ENCODE assay signal across 17 cellular contexts in the genomic region with DNA sequence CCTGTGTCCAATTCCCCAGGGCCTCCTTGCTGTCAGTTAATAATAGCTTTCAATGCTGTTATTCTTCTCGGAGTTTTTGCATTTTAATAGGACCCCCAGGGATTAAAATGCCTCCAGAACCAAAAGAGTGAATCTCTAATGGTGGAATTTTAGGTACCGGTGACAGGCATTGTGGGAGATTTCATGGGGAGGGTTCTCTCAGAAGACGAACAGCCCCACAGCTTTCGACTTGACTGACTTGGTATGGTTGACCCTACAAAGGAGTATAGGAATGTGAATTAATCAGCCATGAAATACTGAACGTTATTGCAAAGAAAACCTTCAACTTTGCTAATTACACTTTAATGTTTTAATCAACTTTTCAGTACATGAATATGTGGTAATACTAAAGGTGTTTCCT.
A peak's percentile ranks its signal among the peaks of the same experiment; 100 is the strongest.
DNase-seq lines count a peak whose midpoint lies in the region; ATAC-seq, FAIRE-seq and TF ChIP-seq lines count a peak whose summit lies in the region.
"Had no signal": no experiment of that assay in that cellular context is flagged by ENCODE, and none has a peak within 500 bp of the region (broad histone marks: within the 10 kb centered on the region; RNA-seq: fewer than 3 reads in every experiment).

No MANE protein-coding gene starts in this region.

- 36% methylated on average over 5 of the region's 5 CpGs; no CpG with 5 or more reads in 1 of the 2 experiments for WGBS in H1 (ENCODE audit: extremely low coverage in 1 of 2, insufficient coverage in 1 of 2, insufficient read length in 1 of 2, insufficient replicate concordance in 2 of 2, low coverage in 1 of 2, low lambda C conversion rate in 2 of 2, missing lambda C conversion rate in 1 of 2), 2 experiments
- WGBS in smooth muscle cell (ENCODE audit: low lambda C conversion rate): 52% methylated on average over 5 of the region's 5 CpGs

- no peak overlapping the region for H2BK12ac ChIP-seq in H1 (ENCODE audit: low read depth, low read length)

- H2BK20ac ChIP-seq in H1 (ENCODE audit: low read length): no peak overlapping the region

- in situ Hi-C loops in G401 (cut with HindIII; ENCODE audit: low sequenced_read_pairs): no loop called here

- H3K79me2 ChIP-seq in GM23338 (replicated peaks; ENCODE audit: insufficient read depth) (no peaks in the 10 kb centered on the region), H1 (ENCODE audit: control insufficient read depth in 1 of 2, insufficient read depth in 2 of 2, low read length in 2 of 2) (no peaks in the 10 kb centered on the region), smooth muscle cell (ENCODE audit: low read depth) (no peaks in the 10 kb centered on the region)

- H4K5ac ChIP-seq in H1 (ENCODE audit: insufficient read length, low read depth, low read length): no peak overlapping the region

- no peak overlapping the region for H2BK5ac ChIP-seq in H1 (ENCODE audit: low read depth, low read length)

- no peaks in the 10 kb centered on the region for H3K23me2 ChIP-seq in H1 (ENCODE audit: low read depth, low read length)

- H2BK15ac ChIP-seq in H1 (ENCODE audit: low read length): no peak overlapping the region

- H3K9me3 ChIP-seq in H1 (ENCODE audit: insufficient read depth in 2 of 2, low read depth in 1 of 2, low read length in 1 of 2) (no peaks in the 10 kb centered on the region), smooth muscle cell (replicated peaks; ENCODE audit: low read depth) (no peaks in the 10 kb centered on the region), upper lobe of right lung (no peaks in the 10 kb centered on the region)

- H2BK120ac ChIP-seq in H1 (replicated peaks; ENCODE audit: low read depth, low read length): no peak overlapping the region

- no peak overlapping the region for H2AK5ac ChIP-seq in H1 (ENCODE audit: low read depth, low read length)

- peaks cover 28% of the 10 kb centered on the region for H3K4me1 ChIP-seq in GM23338 (ENCODE audit: insufficient read depth)
- H3K4me1 ChIP-seq in H1 (replicated peaks in 1 of 4; ENCODE audit: control insufficient read depth in 3 of 4, insufficient read depth in 4 of 4, low read length in 3 of 4): peaks cover 3 to 14% (median 8%) of the 10 kb centered on the region in 4 experiments; a peak in 6 of 7 replicates
- no peaks in the 10 kb centered on the region for H3K4me1 ChIP-seq in smooth muscle cell (ENCODE audit: low read depth)
- H3K4me1 ChIP-seq in upper lobe of right lung: no peaks in the 10 kb centered on the region

- intact Hi-C loops in upper lobe of right lung (cut with DNase I): no loop called here

- TF ChIP-seq RAD21 in H1 (IDR thresholded peaks at IDR 0.05 in 1 of 2, conservative IDR thresholded peaks at IDR 0.05 in 1 of 2; ENCODE audit: low read depth in 2 of 2, low read length in 2 of 2): no peak

- no peaks in the 10 kb centered on the region for H3K9me2 ChIP-seq in GM23338 (ENCODE audit: insufficient read depth)

- H3K4me3 Mint-ChIP-seq in GM23338: no peak overlapping the region; the same call in 2 of the 3 replicates
- peak overlapping the region; percentile 1 for H3K4me3 Mint-ChIP-seq in nephron progenitor cell
- H3K4me3 Mint-ChIP-seq: CD14-positive monocyte; CD8-positive, alpha-beta T cell had no signal

- no peak overlapping the region for H3K4ac ChIP-seq in H1 (replicated peaks; ENCODE audit: insufficient read length, low read depth, low read length)

- H3K9ac ChIP-seq in H1 (replicated peaks in 1 of 4; ENCODE audit: extremely low read depth in 1 of 4, low read depth in 3 of 4, low read length in 3 of 4): no peak overlapping the region
- H3K9ac ChIP-seq in smooth muscle cell (ENCODE audit: low read depth): no peak overlapping the region

- no peak for TF ChIP-seq EP300 in H1 (IDR thresholded peaks at IDR 0.05; ENCODE audit: borderline replicate concordance in 1 of 2, low read depth in 2 of 2, low read length in 2 of 2)

- peak; percentile 66 for ATAC-seq in GM23338
- ATAC-seq in upper lobe of right lung: no peak
- ATAC-seq: CD8-positive, alpha-beta T cell; GM12878; HepG2 had no signal

- H3K79me1 ChIP-seq in H1 (ENCODE audit: low read depth, low read length): no peaks in the 10 kb centered on the region

- H3K9me3 Mint-ChIP-seq in GM23338: no peaks in the 10 kb centered on the region; the same call in 1 of the 3 replicates
- H3K9me3 Mint-ChIP-seq in nephron progenitor cell: peaks cover 5% of the 10 kb centered on the region
- H3K9me3 Mint-ChIP-seq: CD8-positive, alpha-beta T cell had no signal

- no peak overlapping the region for H3K27ac ChIP-seq in GM23338 (ENCODE audit: low read depth)
- H3K27ac ChIP-seq in H1 (ENCODE audit: low read depth, low read length): no peak overlapping the region
- H3K27ac ChIP-seq in smooth muscle cell (ENCODE audit: low read depth): no peak overlapping the region
- H3K27ac ChIP-seq in upper lobe of right lung: no peak overlapping the region

- H3K27me3 Mint-ChIP-seq in GM23338 (ENCODE audit: insufficient read depth, low read depth, poor library complexity) (peaks cover 2% of the 10 kb centered on the region), nephron progenitor cell (ENCODE audit: low read depth, poor library complexity) (no peaks in the 10 kb centered on the region)

- H3K27me3 ChIP-seq in GM23338 (ENCODE audit: insufficient read depth): no peaks in the 10 kb centered on the region
- no peaks in the 10 kb centered on the region for H3K27me3 ChIP-seq in H1 (replicated peaks in 1 of 4; ENCODE audit: control insufficient read depth in 3 of 4, extremely low read depth in 1 of 4, insufficient read depth in 3 of 4, low read length in 3 of 4)
- H3K27me3 ChIP-seq in smooth muscle cell (ENCODE audit: low read depth): no peaks in the 10 kb centered on the region
- H3K27me3 ChIP-seq in upper lobe of right lung: no peaks in the 10 kb centered on the region

- H3K36me3 Mint-ChIP-seq in GM23338 (ENCODE audit: low read depth): no peaks in the 10 kb centered on the region
- H3K36me3 Mint-ChIP-seq in nephron progenitor cell (ENCODE audit: low read depth): no peaks in the 10 kb centered on the region
- H3K36me3 Mint-ChIP-seq: CD14-positive monocyte; CD8-positive, alpha-beta T cell had no signal

- H3K27ac Mint-ChIP-seq in GM23338 (peak overlapping the region; percentile 37; the same call in 1 of the 2 replicates), nephron progenitor cell (peak overlapping the region; percentile 33)
- H3K27ac Mint-ChIP-seq: CD14-positive monocyte; CD8-positive, alpha-beta T cell had no signal

- no peak overlapping the region for H3K56ac ChIP-seq in H1 (replicated peaks; ENCODE audit: insufficient read length, low read depth, low read length)

- H3K4me2 ChIP-seq in GM23338 (peak overlapping the region; percentile 56), H1 (ENCODE audit: insufficient read depth in 1 of 2, low read depth in 2 of 2, low read length in 2 of 2) (peak overlapping the region; percentile 36 to 43; a peak in 2 of 4 replicates), smooth muscle cell (no peak overlapping the region)

- no peak overlapping the region for H4K91ac ChIP-seq in H1 (replicated peaks; ENCODE audit: insufficient read length, low read length)

- H4K8ac ChIP-seq in H1 (ENCODE audit: extremely low read depth, insufficient read depth, low read length): no peak overlapping the region

- H3F3A ChIP-seq in GM23338 (replicated peaks; ENCODE audit: low read depth): no peaks in the 10 kb centered on the region
- no peaks in the 10 kb centered on the region for H3F3A ChIP-seq in smooth muscle cell (ENCODE audit: low read depth)

- H2AFZ ChIP-seq in GM23338 (peak overlapping the region; percentile 25; the same call in 1 of the 2 replicates), H1 (ENCODE audit: low read length) (no peak overlapping the region), smooth muscle cell (ENCODE audit: low read depth) (no peak overlapping the region)

- peak; percentile 80 for FAIRE-seq in H1 (lab: Jason Lieb, UNC)
- FAIRE-seq: A204.1, D721Med, GM12878, GM18507, HepG2 had no signal

- POLR2A ChIA-PET in H1 (lab: Charles Lee; ENCODE audit: partially characterized antibody): no interaction called here

- H3K23ac ChIP-seq in H1 (ENCODE audit: insufficient read length): no peak overlapping the region

- H3K4me1 Mint-ChIP-seq in GM23338 (peaks cover 34% of the 10 kb centered on the region), nephron progenitor cell (peaks cover 57% of the 10 kb centered on the region)
- H3K4me1 Mint-ChIP-seq: CD14-positive monocyte had no signal

- H4K20me1 ChIP-seq in GM23338 (replicated peaks; ENCODE audit: insufficient read depth) (no peaks in the 10 kb centered on the region), H1 (replicated peaks in 1 of 2; ENCODE audit: control insufficient read depth in 1 of 2, insufficient read depth in 2 of 2, low read length in 2 of 2) (no peaks in the 10 kb centered on the region), smooth muscle cell (ENCODE audit: low read depth) (no peaks in the 10 kb centered on the region)

- CTCF ChIA-PET in H1 (lab: Charles Lee; ENCODE audit: partially characterized antibody): no interaction called here

- no peaks in the 10 kb centered on the region for H3K36me3 ChIP-seq in GM23338 (ENCODE audit: insufficient read depth)
- H3K36me3 ChIP-seq in H1 (ENCODE audit: control insufficient read depth in 2 of 4, insufficient read depth in 4 of 4, low read length in 3 of 4): no peaks in the 10 kb centered on the region
- no peaks in the 10 kb centered on the region for H3K36me3 ChIP-seq in smooth muscle cell (ENCODE audit: low read depth)
- H3K36me3 ChIP-seq in upper lobe of right lung: no peaks in the 10 kb centered on the region

- no peak for DNase-seq in GM23338 (ENCODE audit: low spot score)
- DNase-seq in NCI-H69 (lab: John Stamatoyannopoulos, UW): peak; percentile 32
- no peak for DNase-seq in H1 (ENCODE audit: low read depth in 1 of 2, low spot score in 2 of 2)
- peak; percentile 12 for DNase-seq in nephron progenitor cell
- no peak for DNase-seq in smooth muscle cell (lab: John Stamatoyannopoulos, UW; ENCODE audit: unreplicated experiment)
- DNase-seq in G401 (ENCODE audit: low spot score): no peak
- no peak for DNase-seq in upper lobe of right lung
- DNase-seq in DMS 273 (lab: John Stamatoyannopoulos, UW; ENCODE audit: unreplicated experiment): no peak
- DNase-seq: CD8-positive, alpha-beta T cell; COR-L47; H7 had no signal

- H3K18ac ChIP-seq in H1 (ENCODE audit: extremely low read depth, low read length): no peak overlapping the region; the same call in 1 of the 2 replicates

- H3K4me3 ChIP-seq in GM23338 (peak overlapping the region; percentile 24; the same call in 1 of the 2 replicates), H1 (ENCODE audit: extremely low read depth in 1 of 4, insufficient read depth in 2 of 4, low read depth in 3 of 4, low read length in 4 of 4) (peak overlapping the region in 1 of 4 experiments; percentile 30; a peak in 1 of 8 replicates), smooth muscle cell (no peak overlapping the region), upper lobe of right lung (no peak overlapping the region)
- H3K4me3 ChIP-seq: GM12878 had no signal

- TF ChIP-seq CTCF in GM23338 (conservative IDR thresholded peaks at IDR 0.05; ENCODE audit: low read depth in 2 of 2) (no peak), H1 (IDR thresholded peaks at IDR 0.05; ENCODE audit: control extremely low read depth in 1 of 3, insufficient read depth in 1 of 3, low read depth in 1 of 3, low read length in 3 of 3) (no peak), nephron progenitor cell (IDR thresholded peaks at IDR 0.05) (no peak), smooth muscle cell (IDR thresholded peaks at IDR 0.05; ENCODE audit: borderline replicate concordance, insufficient read depth, poor library complexity, severe bottlenecking) (no peak), upper lobe of right lung (IDR thresholded peaks at IDR 0.05) (no peak)

- no peak overlapping the region for H3K14ac ChIP-seq in H1 (ENCODE audit: insufficient read length)

- no peak for TF ChIP-seq POLR2A in H1 (IDR thresholded peaks at IDR 0.05; ENCODE audit: control extremely low read depth in 1 of 2, low read depth in 2 of 2, low read length in 2 of 2)

Comparison
In these comparisons a context has a peak if more than half of its experiments do, and no peak if none do; other contexts are left out.
1. DNase-seq: peak in NCI-H69 (single experiment) and nephron progenitor cell (single experiment); none in GM23338 (single experiment), H1 (0 of 2), smooth muscle cell (single experiment), G401 (single experiment), upper lobe of right lung (single experiment) and DMS 273 (single experiment).